Comparison of ENCODE assay signal across 8 cellular contexts in the genomic region with DNA sequence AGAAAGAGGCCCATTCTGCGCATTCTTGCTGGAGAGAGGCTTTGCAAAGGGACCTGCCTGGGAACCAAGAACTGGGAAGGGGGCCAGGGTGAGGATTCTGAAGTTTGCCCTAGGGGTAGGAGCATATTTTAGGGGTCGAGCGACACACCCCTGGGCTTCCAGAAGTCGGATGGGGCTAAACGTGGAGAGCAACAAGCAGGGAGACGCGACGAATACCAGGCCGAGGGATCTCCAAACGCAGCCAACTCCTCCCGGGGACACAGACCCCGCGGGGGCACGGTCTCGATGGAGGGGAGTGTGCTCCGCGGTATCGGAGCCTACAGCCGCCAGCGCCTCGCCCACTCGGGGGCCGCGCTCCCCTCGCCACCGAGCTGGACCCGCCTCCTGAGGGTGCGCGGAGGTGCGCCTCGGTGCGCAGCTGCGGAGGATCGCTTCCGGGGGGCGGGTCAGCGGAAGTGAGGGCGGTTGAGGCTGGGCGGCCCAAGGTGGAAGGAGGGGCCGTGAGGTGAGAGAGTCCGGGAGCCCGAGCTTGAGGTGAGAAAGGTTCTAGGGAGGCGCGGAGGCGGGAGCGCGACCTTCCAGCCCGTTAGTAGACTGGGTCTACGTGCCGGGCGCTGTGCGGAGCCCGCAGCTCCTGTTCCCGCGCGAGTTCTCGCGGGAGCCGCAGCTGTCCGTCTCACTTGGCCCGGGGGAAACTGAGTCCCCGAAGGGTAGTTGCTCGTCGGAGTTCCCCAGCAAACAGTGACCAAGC. TPM values are rescaled to one million over a fixed set of nuclear protein-coding genes. Genes with fewer than 3 reads are reported as not detected.
DNase-seq lines count a peak whose midpoint lies in the region; ATAC-seq and TF ChIP-seq lines count a peak whose summit lies in the region.

A gene (plus strand): TSS at position 459 of the 751 bp plus-strand sequence. CDS start 3,151 bp downstream, outside the sequence.

- peak within 1 kb of the TSS; percentile 91 for H2AFZ ChIP-seq in neuronal stem cell (ENCODE audit: low read length)

- H3K4me1 ChIP-seq in SJCRH30 (peaks cover 11% of the 10 kb centered on the region), foreskin keratinocyte (peaks cover 14% of the 10 kb centered on the region), neuronal stem cell (ENCODE audit: control insufficient read depth in 2 of 2, insufficient read depth in 1 of 2, low read depth in 1 of 2, low read length in 2 of 2) (peaks cover 10 to 18% of the 10 kb centered on the region in 2 donors)

- H3K4me2 ChIP-seq in neuronal stem cell (ENCODE audit: insufficient read depth, low read length, poor library complexity, severe bottlenecking), result peak within 1 kb of the TSS; percentile 88

- H3K27ac ChIP-seq in KOPT-K1 (ENCODE audit: low read depth, low read length, poor library complexity, severe bottlenecking) (peak within 1 kb of the TSS; percentile 82), SJCRH30 (peak within 1 kb of the TSS; percentile 49), foreskin keratinocyte (peak within 1 kb of the TSS; percentile 46), neuronal stem cell (replicated peaks; ENCODE audit: low read length) (peak within 1 kb of the TSS; percentile 60), substantia nigra (ENCODE audit: low read depth, low read length, poor library complexity, severe bottlenecking) (peak within 1 kb of the TSS; percentile 70)

- H4K8ac ChIP-seq in neuronal stem cell (ENCODE audit: low read depth, low read length), result no peak within 1 kb of the TSS

- peak within 1 kb of the TSS; percentile 44 for H2BK120ac ChIP-seq in neuronal stem cell (ENCODE audit: low read depth, low read length)

- H3K36me3 ChIP-seq in KOPT-K1 (ENCODE audit: insufficient read depth, low read length), result no peaks in the 10 kb centered on the region; the same call in 1 of the 2 replicates
- peaks cover 2% of the 10 kb centered on the region; the same call in 1 of the 2 replicates for H3K36me3 ChIP-seq in SJCRH30
- peaks cover 7 to 40% of the 10 kb centered on the region in 2 donors for H3K36me3 ChIP-seq in neuronal stem cell (replicated peaks in 1 of 2; ENCODE audit: control insufficient read depth in 2 of 2, insufficient read depth in 2 of 2, low read length in 2 of 2)

- H2BK15ac ChIP-seq in neuronal stem cell (ENCODE audit: low read length), result no peak within 1 kb of the TSS

- H3K9ac ChIP-seq in neuronal stem cell (ENCODE audit: low read depth, low read length, poor library complexity), result peak within 1 kb of the TSS; percentile 98

- no peak within 1 kb of the TSS for H2BK12ac ChIP-seq in neuronal stem cell (ENCODE audit: low read length)

- H3K27me3 ChIP-seq in SJCRH30 (no peaks in the 10 kb centered on the region), foreskin keratinocyte (no peaks in the 10 kb centered on the region), neuronal stem cell (ENCODE audit: control insufficient read depth in 3 of 3, insufficient read depth in 3 of 3, low read depth in 1 of 3, low read length in 3 of 3) (no peaks in the 10 kb centered on the region)

- DNase-seq in ELF-1 (ENCODE audit: low read depth, low spot score) (peak; percentile 90), SJCRH30 (peak; percentile 86 to 87), activated gamma-delta T cell treated with Interleukin-2 at 50 U/mL for 16 hours (peak; percentile 93), foreskin keratinocyte (peak; percentile 62 to 83), neuronal stem cell (ENCODE audit: low spot score) (peak; percentile 64), substantia nigra (lab: John Stamatoyannopoulos, UW) (peak in 47 of 49 donors; percentile 29 to 91 (median 82))

- no peak for TF ChIP-seq CTCF in foreskin keratinocyte (conservative IDR thresholded peaks at IDR 0.05)

- WGBS in neuronal stem cell (ENCODE audit: extremely low coverage in 2 of 2, insufficient read length in 2 of 2, insufficient replicate concordance in 1 of 2), 2 donors, result no CpG with 5 or more reads among the region's 64 CpGs

- H3K4me3 ChIP-seq in SJCRH30 (peak within 1 kb of the TSS; percentile 80), neuronal stem cell (ENCODE audit: low read length in 2 of 2) (peak within 1 kb of the TSS; percentile 93 to 95)

- H3K9me3 ChIP-seq in KOPT-K1 (ENCODE audit: insufficient read depth, low read length, poor library complexity, severe bottlenecking), result no peaks in the 10 kb centered on the region
- H3K9me3 ChIP-seq in SJCRH30 (replicated peaks), result no peaks in the 10 kb centered on the region
- H3K9me3 ChIP-seq in neuronal stem cell (replicated peaks in 1 of 2; ENCODE audit: control insufficient read depth in 2 of 2, insufficient read depth in 1 of 2, low read depth in 1 of 2, low read length in 2 of 2), result no peaks in the 10 kb centered on the region

- H3K14ac ChIP-seq in neuronal stem cell (ENCODE audit: low read length), result peak within 1 kb of the TSS; percentile 97

- H4K91ac ChIP-seq in neuronal stem cell (ENCODE audit: low read depth, low read length, poor library complexity), result no peak within 1 kb of the TSS

- H3K18ac ChIP-seq in neuronal stem cell (ENCODE audit: low read length), result peak within 1 kb of the TSS; percentile 96

- no peak within 1 kb of the TSS for H3K4ac ChIP-seq in neuronal stem cell (ENCODE audit: low read length)

- peak within 1 kb of the TSS; percentile 47 for H2AK5ac ChIP-seq in neuronal stem cell (ENCODE audit: low read depth, low read length)

- peaks cover 7% of the 10 kb centered on the region for H3K79me1 ChIP-seq in neuronal stem cell (ENCODE audit: low read depth, low read length)

- peak; percentile 79 for ATAC-seq in GM21737 (IDR thresholded peaks at IDR 0.05; ENCODE audit: unreplicated experiment)
- ATAC-seq in foreskin keratinocyte, result peak; percentile 80

- H2BK5ac ChIP-seq in neuronal stem cell (ENCODE audit: low read length), result no peak within 1 kb of the TSS

- H3K23ac ChIP-seq in neuronal stem cell (ENCODE audit: low read depth, low read length, poor library complexity), result peak within 1 kb of the TSS; percentile 90

RNA-seq across cellular contexts. Expression of the gene that starts here (rescaled TPM):
- 47.9 and 49.9 TPM in 2 replicates for total RNA-seq in SJCRH30 (2014; rRNA removed; shearing (Covaris generic))
- 24.1 and 25.2 TPM in 2 replicates for total RNA-seq in foreskin keratinocyte
- 20.8 and 21.7 TPM in 2 replicates for polyA plus RNA-seq in foreskin keratinocyte
- polyA plus RNA-seq in neuronal stem cell (2013, experiment 1 of 2), result 32.0 TPM
- 30.2 TPM for polyA plus RNA-seq in neuronal stem cell (2013, experiment 2 of 2)

Comparison
In these comparisons a context has a peak if more than half of its experiments do, and no peak if none do; other contexts are left out.
1. Peak in every context shown above with its lines: DNase-seq, ATAC-seq, H3K4me3 ChIP-seq and H3K27ac ChIP-seq.